ENCODE assay signal across 29 cellular contexts in genomic region chr2:203354966-203355365, GRCh38.
"Had no signal": no experiment of that assay in that cellular context is flagged by ENCODE, and none has a peak within 500 bp of the region (broad histone marks: within the 10 kb centered on the region; RNA-seq: fewer than 3 reads in every experiment).

No MANE protein-coding gene starts in this region.

- H3K36me3 ChIP-seq: left lung, lower lobe of right lung, ovary, prostate gland, thyroid gland, transverse colon, upper lobe of left lung, vagina had no signal

- H3K9me3 ChIP-seq: left lung, lower lobe of right lung, ovary, prostate gland, stomach, testis, thyroid gland, transverse colon, upper lobe of left lung, vagina had no signal

- H3K27me3 ChIP-seq: left lung, ovary, stomach, testis, thyroid gland, transverse colon, upper lobe of left lung, vagina had no signal

- H3K4me3 ChIP-seq: left lung, lower lobe of right lung, ovary, prostate gland, skin epidermis, stomach, testis, thyroid gland, transverse colon, upper lobe of left lung, vagina had no signal

- FAIRE-seq: islet of Langerhans, kidney had no signal

- H3K9me3 Mint-ChIP-seq: immature natural killer cell, natural killer cell had no signal

- H3K4me3 Mint-ChIP-seq: immature natural killer cell; mesothelial cell of epicardium; naive B cell; natural killer cell; stimulated activated naive B cell treated with anti-CD40 and anti-IgM and Interleukin-4, amounts not matched to agents 10 μg/mL and 1 μg/mL and 100 μg/mL, for 72 hours had no signal

- ATAC-seq: left colon; left lung; lower lobe of right lung; natural killer cell; right cardiac atrium; sciatic nerve; stimulated activated naive B cell treated with anti-CD40 and anti-IgM and Interleukin-4, amounts not matched to agents 10 μg/mL and 1 μg/mL and 100 μg/mL, for 72 hours; stimulated activated naive CD8-positive, alpha-beta T cell treated with anti-CD3 and anti-CD28 coated beads, Interleukin-15, Interleukin-2, amounts not matched to agents 100 U/mL and 50 U/mL, for 24 hours had no signal

- H3K4me1 Mint-ChIP-seq: mesothelial cell of epicardium; stimulated activated naive B cell treated with anti-CD40 and anti-IgM and Interleukin-4, amounts not matched to agents 10 μg/mL and 1 μg/mL and 100 μg/mL, for 72 hours had no signal

- H3K27ac ChIP-seq: left lung, lower lobe of right lung, ovary, prostate gland, skin epidermis, stomach, testis, thyroid gland, transverse colon, upper lobe of left lung, vagina had no signal

- H3K27ac Mint-ChIP-seq: immature natural killer cell; mesothelial cell of epicardium; naive B cell; natural killer cell; stimulated activated naive B cell treated with anti-CD40 and anti-IgM and Interleukin-4, amounts not matched to agents 10 μg/mL and 1 μg/mL and 100 μg/mL, for 72 hours had no signal

- DNase-seq: hypothalamus; immature natural killer cell; kidney; left colon; left lung; lower lobe of right lung; mesendoderm; naive B cell; natural killer cell; ovary; retina; right cardiac atrium; stimulated activated CD4-positive, alpha-beta T cell treated with anti-CD3 and anti-CD28 coated beads, Interleukin-12 subunit alpha, Interleukin-12 subunit beta, amount 100 ng/mL, for 4 hours; stimulated activated CD4-positive, alpha-beta T cell treated with anti-CD3 and anti-CD28 coated beads, Interleukin-15, amount 100 ng/mL, for 24 hours; stimulated activated CD4-positive, alpha-beta T cell treated with anti-CD3 and anti-CD28 coated beads, Interleukin-2, amount 100 ng/mL, for 24 hours; stimulated activated CD4-positive, alpha-beta T cell treated with anti-CD3 and anti-CD28 coated beads, Interleukin-4, amount 100 ng/mL, for 1 hour; stimulated activated naive B cell treated with anti-CD40 and anti-IgM and Interleukin-4, amounts not matched to agents 10 μg/mL and 1 μg/mL and 100 μg/mL, for 72 hours; stimulated activated naive CD8-positive, alpha-beta T cell treated with anti-CD3 and anti-CD28 coated beads, Interleukin-15, Interleukin-2, amounts not matched to agents 100 U/mL and 50 U/mL, for 24 hours; stomach; testis; thyroid gland; transverse colon; upper lobe of left lung had no signal

- H3K4me1 ChIP-seq: left lung, lower lobe of right lung, prostate gland, stomach, transverse colon, vagina had no signal

- H3K27me3 Mint-ChIP-seq: naive B cell; stimulated activated naive B cell treated with anti-CD40 and anti-IgM and Interleukin-4, amounts not matched to agents 10 μg/mL and 1 μg/mL and 100 μg/mL, for 72 hours had no signal

- H3K36me3 Mint-ChIP-seq: natural killer cell had no signal
